23 cellular contexts compared by ENCODE assay signal in the genomic region with DNA sequence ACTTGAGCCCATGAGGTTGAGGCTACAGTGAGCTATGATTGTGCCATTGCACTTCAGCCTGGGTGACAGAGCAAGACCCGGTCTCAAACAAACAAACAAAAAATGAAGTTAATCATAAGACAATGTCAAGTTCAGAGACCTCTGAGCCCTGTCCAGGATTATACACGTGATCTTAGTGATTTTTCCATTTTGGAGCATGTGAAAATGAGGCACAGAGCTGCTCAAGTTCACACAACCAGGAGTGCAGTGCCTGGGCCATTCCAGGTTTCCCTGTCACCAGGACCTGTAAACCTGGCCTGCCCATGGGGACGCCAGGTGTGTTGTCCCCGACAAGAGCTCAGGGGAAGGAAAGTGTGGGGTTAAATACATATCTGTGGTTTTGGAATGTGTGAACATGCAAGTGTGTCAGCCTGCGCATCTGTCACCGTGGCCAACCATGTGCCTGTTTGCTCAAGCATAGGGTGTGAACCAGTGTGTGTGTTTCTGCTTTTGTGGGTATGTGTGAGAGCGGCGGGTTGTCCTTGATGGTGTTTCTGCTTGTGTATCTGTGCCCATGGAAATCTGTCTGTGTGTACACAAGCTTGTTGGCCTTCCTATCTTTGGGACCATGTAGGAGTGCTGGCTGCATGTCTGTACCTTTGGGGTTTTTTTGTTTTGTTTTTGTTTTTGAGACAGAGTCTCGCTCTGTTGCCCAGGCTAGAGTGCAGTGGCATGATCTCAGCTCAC. TPM values are rescaled to one million over a fixed set of nuclear protein-coding genes. Genes with fewer than 3 reads are reported as not detected.
DNase-seq lines count a peak whose midpoint lies in the region; ATAC-seq and TF ChIP-seq lines count a peak whose summit lies in the region.
"Had no signal": no experiment of that assay in that cellular context is flagged by ENCODE, and none has a peak within 500 bp of the region (broad histone marks: within the 10 kb centered on the region; RNA-seq: fewer than 3 reads in every experiment).

No MANE protein-coding gene starts in this region.

- H3K4ac ChIP-seq in mesenchymal stem cell (ENCODE audit: low read depth in 1 of 2, low read length in 2 of 2) = no peak overlapping the region

- no peak for TF ChIP-seq CTCF in body of pancreas (IDR thresholded peaks at IDR 0.05)
- no peak for TF ChIP-seq CTCF in suprapubic skin (IDR thresholded peaks at IDR 0.05)

- intact Hi-C loops in body of pancreas (cut with DNase I) = loop anchor here (10.0 kb wide), 1 partner anchor 92 kb away; the partner anchor contains the start of gene HPN
- intact Hi-C loops in posterior vena cava (cut with DNase I) = no loop called here

- H3K9me3 ChIP-seq in body of pancreas = no peaks in the 10 kb centered on the region
- H3K9me3 ChIP-seq in mesenchymal stem cell (ENCODE audit: control insufficient read depth, low read length) = no peaks in the 10 kb centered on the region
- no peaks in the 10 kb centered on the region for H3K9me3 ChIP-seq in suprapubic skin
- H3K9me3 ChIP-seq: HAP-1 had no signal

- no peak overlapping the region for H4K8ac ChIP-seq in mesenchymal stem cell (ENCODE audit: low read length)

- H3K79me1 ChIP-seq in mesenchymal stem cell (replicated peaks; ENCODE audit: low read length, poor library complexity, severe bottlenecking) = no peaks in the 10 kb centered on the region

- ATAC-seq in body of pancreas = peak; percentile 39
- ATAC-seq in GM18868 (IDR thresholded peaks at IDR 0.05; ENCODE audit: unreplicated experiment) = no peak
- no peak for ATAC-seq in effector memory CD8-positive, alpha-beta T cell (replicated peaks)

- H3K27ac ChIP-seq in body of pancreas (peak overlapping the region; percentile 12 to 74 (median 56)), mesenchymal stem cell (ENCODE audit: low read length, poor library complexity, severe bottlenecking) (no peak overlapping the region), suprapubic skin (peak overlapping the region; percentile 90)
- H3K27ac ChIP-seq: epithelial cell of prostate, KMS-11, VCaP had no signal

- no peak overlapping the region for H3K4me3 Mint-ChIP-seq in effector memory CD8-positive, alpha-beta T cell
- H3K4me3 Mint-ChIP-seq: activated T-cell treated with anti-CD3 and anti-CD28 coated beads, Interleukin-2, amount 50 U/mL, for 24 hours; dendritic cell treated with granulocyte-macrophage colony-stimulating factor and Interleukin-4, amounts not matched to agents 40 ng/mL and 50 ng/mL, for 4 days had no signal

- WGBS in body of pancreas, 2 donors = 14 to 28% methylated on average over 9 of the region's 9 CpGs
- WGBS in mesenchymal stem cell = 77% methylated on average over 9 of the region's 9 CpGs
- WGBS in suprapubic skin = 45% methylated on average over 9 of the region's 9 CpGs

- no peak overlapping the region for H3K14ac ChIP-seq in mesenchymal stem cell (ENCODE audit: low read length in 2 of 2)

- H2BK15ac ChIP-seq in mesenchymal stem cell (ENCODE audit: low read depth, poor library complexity, severe bottlenecking) = no peak overlapping the region

- H3K4me3 ChIP-seq in body of pancreas (no peak overlapping the region), mesenchymal stem cell (ENCODE audit: insufficient read depth in 1 of 2, low read depth in 1 of 2, low read length in 2 of 2) (no peak overlapping the region), suprapubic skin (no peak overlapping the region)
- H3K4me3 ChIP-seq: HAP-1 had no signal

- no peak overlapping the region for H2AFZ ChIP-seq in mesenchymal stem cell (ENCODE audit: low read depth, low read length)

- no peak overlapping the region for H3K18ac ChIP-seq in mesenchymal stem cell (ENCODE audit: low read depth in 1 of 2, low read length in 2 of 2)

- no peak overlapping the region for H3K23ac ChIP-seq in mesenchymal stem cell (ENCODE audit: low read length in 2 of 2)

- no peaks in the 10 kb centered on the region for H3K36me3 Mint-ChIP-seq in effector memory CD8-positive, alpha-beta T cell (ENCODE audit: insufficient read depth)

- DNase-seq in MV-4-11 (lab: John Stamatoyannopoulos, UW) = peak; percentile 45
- peak; percentile 47 to 66 (median 62) for DNase-seq in body of pancreas
- no peak for DNase-seq in mesenchymal stem cell
- no peak for DNase-seq in suprapubic skin (ENCODE audit: low spot score in 2 of 2)
- DNase-seq in posterior vena cava (ENCODE audit: low spot score) = no peak
- DNase-seq in effector memory CD8-positive, alpha-beta T cell = no peak
- DNase-seq: activated CD4-positive, alpha-beta T cell treated with anti-CD3 and anti-CD28 coated beads, Interleukin-2, amount 50 U/mL, for 48 hours; activated naive CD4-positive, alpha-beta T cell treated with anti-CD3 and anti-CD28 coated beads, Interleukin-2, amount 50 U/mL, for 16 hours; activated T-cell treated with anti-CD3 and anti-CD28 coated beads, Interleukin-2, amount 50 U/mL, for 24 hours; NCI-H2227 treated with DMSO at 0.1 percent for 48 hours; stimulated activated CD4-positive, alpha-beta T cell treated with anti-CD3 and anti-CD28 coated beads, Interleukin-2, amount 100 ng/mL, for 24 hours; substantia nigra; T-helper 1 cell had no signal

- peak overlapping the region; percentile 27 for H3K9ac ChIP-seq in mesenchymal stem cell (ENCODE audit: low read length)
- H3K9ac ChIP-seq: KMS-11 had no signal

- H4K91ac ChIP-seq in mesenchymal stem cell (ENCODE audit: low read length) = no peak overlapping the region

- peak in 1 of 3 donors; percentile 16 for TF ChIP-seq POLR2A in body of pancreas (IDR thresholded peaks at IDR 0.05)
- no peak for TF ChIP-seq POLR2A in suprapubic skin (IDR thresholded peaks at IDR 0.05)

- H3K36me3 ChIP-seq in body of pancreas (replicated peaks in 1 of 2; ENCODE audit: insufficient read depth in 1 of 2, low read depth in 2 of 2) = no peaks in the 10 kb centered on the region
- no peaks in the 10 kb centered on the region for H3K36me3 ChIP-seq in mesenchymal stem cell (ENCODE audit: control insufficient read depth in 1 of 2, insufficient read depth in 2 of 2, low read depth in 1 of 2, low read length in 2 of 2)
- no peaks in the 10 kb centered on the region for H3K36me3 ChIP-seq in suprapubic skin
- H3K36me3 ChIP-seq: HAP-1 had no signal

- H3K9me3 Mint-ChIP-seq in effector memory CD8-positive, alpha-beta T cell = peaks cover 5 to 11% of the 10 kb centered on the region in 2 donors
- H3K9me3 Mint-ChIP-seq: activated T-cell treated with anti-CD3 and anti-CD28 coated beads, Interleukin-2, amount 50 U/mL, for 24 hours; dendritic cell treated with granulocyte-macrophage colony-stimulating factor and Interleukin-4, amounts not matched to agents 40 ng/mL and 50 ng/mL, for 4 days had no signal

- no peak overlapping the region for H3K4me2 ChIP-seq in mesenchymal stem cell (ENCODE audit: low read length, poor library complexity, severe bottlenecking)
- H3K4me2 ChIP-seq: KMS-11 had no signal

- peaks cover 39% of the 10 kb centered on the region for H3K4me1 ChIP-seq in body of pancreas
- H3K4me1 ChIP-seq in mesenchymal stem cell (ENCODE audit: control insufficient read depth, insufficient read depth, low read depth, low read length) = peaks cover 25% of the 10 kb centered on the region
- H3K4me1 ChIP-seq in suprapubic skin = peaks cover 72% of the 10 kb centered on the region

- H2BK120ac ChIP-seq in mesenchymal stem cell (ENCODE audit: low read depth, low read length) = no peak overlapping the region

- peaks cover 18 to 25% of the 10 kb centered on the region in 2 donors for H3K4me1 Mint-ChIP-seq in effector memory CD8-positive, alpha-beta T cell (ENCODE audit: low read depth in 2 of 2)

- H3K27me3 Mint-ChIP-seq in effector memory CD8-positive, alpha-beta T cell = peaks cover 0 to 6% of the 10 kb centered on the region in 2 donors

- no peak overlapping the region for H2AK5ac ChIP-seq in mesenchymal stem cell (ENCODE audit: low read length, severe bottlenecking)

- TF ChIP-seq EP300 in suprapubic skin (IDR thresholded peaks at IDR 0.05) = no peak

- peak overlapping the region in 1 of 2 donors; percentile 36 for H3K27ac Mint-ChIP-seq in effector memory CD8-positive, alpha-beta T cell
- H3K27ac Mint-ChIP-seq: activated T-cell treated with anti-CD3 and anti-CD28 coated beads, Interleukin-2, amount 50 U/mL, for 24 hours; dendritic cell treated with granulocyte-macrophage colony-stimulating factor and Interleukin-4, amounts not matched to agents 40 ng/mL and 50 ng/mL, for 4 days had no signal

- no peak overlapping the region for H2BK12ac ChIP-seq in mesenchymal stem cell (ENCODE audit: low read length in 2 of 2)

- H3K27me3 ChIP-seq in body of pancreas (no peaks in the 10 kb centered on the region), mesenchymal stem cell (ENCODE audit: control insufficient read depth in 1 of 2, insufficient read depth in 1 of 2, low read length in 2 of 2) (peaks cover 0 to 26% of the 10 kb centered on the region in 2 experiments), suprapubic skin (no peaks in the 10 kb centered on the region)

- H2BK5ac ChIP-seq in mesenchymal stem cell (ENCODE audit: low read depth, low read length, poor library complexity, severe bottlenecking) = no peak overlapping the region

RNA-seq across cellular contexts. Expression of gene FXYD1, which starts 1.5 kb away (rescaled TPM):
- total RNA-seq in body of pancreas (1 to 10 TPM; 1.6 to 9.1 TPM), suprapubic skin (10 to 100 TPM in 1 of 4 donors, 1 to 10 TPM in 3; 2.0 to 10.9 (median 6.7) TPM), posterior vena cava (100 to 1,000 TPM; 157 to 183 TPM)
- polyA plus RNA-seq in mesenchymal stem cell (2013, experiment 1 of 2) = 0.33 TPM
- polyA plus RNA-seq in mesenchymal stem cell (2013, experiment 2 of 2) = 0.33 TPM
- total RNA-seq: glomerular endothelial cell, lung microvascular endothelial cell had no signal
- polyA plus RNA-seq: neural cell had no signal

RNA-seq across cellular contexts. Expression of gene LGI4, which starts 2.3 kb away (rescaled TPM):
- total RNA-seq in body of pancreas (1 to 10 TPM; 1.6 to 3.9 TPM), suprapubic skin (10 to 100 TPM in 1 of 4 donors, 1 to 10 TPM in 3; 4.3 to 11.8 (median 7.8) TPM), posterior vena cava (1 to 10 TPM; 9.1 to 10.0 TPM)
- 0.15 TPM for polyA plus RNA-seq in mesenchymal stem cell (2013, experiment 1 of 2)
- polyA plus RNA-seq in mesenchymal stem cell (2013, experiment 2 of 2) = 0.11 TPM
- total RNA-seq: glomerular endothelial cell, lung microvascular endothelial cell had no signal

RNA-seq across cellular contexts. Expression of gene FXYD7, which starts 5.9 kb away (rescaled TPM):
- 1 to 10 TPM in 1 of 2 donors, under 1 TPM in 1; 0.52 to 1.3 TPM for total RNA-seq in body of pancreas
- 0.07 TPM for polyA plus RNA-seq in mesenchymal stem cell (2013, experiment 1 of 2)
- not detected for polyA plus RNA-seq in mesenchymal stem cell (2013, experiment 2 of 2)
- 1 to 10 TPM in 1 of 4 donors, not detected in 3; 2.2 TPM for total RNA-seq in suprapubic skin
- under 1 TPM in 1 of 2 donors, not detected in 1; 0.43 TPM for total RNA-seq in posterior vena cava
- total RNA-seq: glomerular endothelial cell, lung microvascular endothelial cell had no signal

RNA-seq across cellular contexts. Expression of gene FXYD5, which starts 17.4 kb away (rescaled TPM):
- total RNA-seq in body of pancreas (10 to 100 TPM; 11.5 to 17.1 TPM), suprapubic skin (10 to 100 TPM; 29.8 to 64.8 (median 37.7) TPM), posterior vena cava (10 to 100 TPM; 67.9 to 89.3 TPM)
- 248 TPM for polyA plus RNA-seq in mesenchymal stem cell (2013, experiment 1 of 2)
- 237 TPM for polyA plus RNA-seq in mesenchymal stem cell (2013, experiment 2 of 2)
- polyA plus RNA-seq: neural cell had no signal

RNA-seq across cellular contexts. Expression of gene FXYD3, which starts 21.5 kb away (rescaled TPM):
- 10 to 100 TPM; 13.5 to 51.6 TPM for total RNA-seq in body of pancreas
- not detected for polyA plus RNA-seq in mesenchymal stem cell (2013, experiment 1 of 2)
- polyA plus RNA-seq in mesenchymal stem cell (2013, experiment 2 of 2) = not detected
- total RNA-seq in suprapubic skin = 100 to 1,000 TPM; 383 to 765 (median 575) TPM
- total RNA-seq in posterior vena cava = not detected
- total RNA-seq: glomerular endothelial cell, lung microvascular endothelial cell had no signal
- polyA plus RNA-seq: BJ, neural cell had no signal

Comparison
In these comparisons a context has a peak if more than half of its experiments do, and no peak if none do; other contexts are left out.
1. DNase-seq: peak in MV-4-11 (single experiment) and body of pancreas (4 of 4); none in mesenchymal stem cell (single experiment), suprapubic skin (0 of 2), posterior vena cava (single experiment) and effector memory CD8-positive, alpha-beta T cell (0 of 3).
2. RNA of gene FXYD1, which starts 1.5 kb away (total RNA-seq): 157 to 183 TPM in posterior vena cava; 1.6 to 9.1 TPM in body of pancreas and 2.0 to 10.9 TPM in suprapubic skin; every median in the first group is over 10 times any median in the second.